Comparison of ENCODE assay signal across 9 cellular contexts in genomic region chr7:22723171-22723601, GRCh38. TPM values are rescaled to one million over a fixed set of nuclear protein-coding genes. Genes with fewer than 3 reads are reported as not detected.
DNase-seq lines count a peak whose midpoint lies in the region; ATAC-seq and TF ChIP-seq lines count a peak whose summit lies in the region.
"Had no signal": no experiment of that assay in that cellular context is flagged by ENCODE, and none has a peak within 500 bp of the region (broad histone marks: within the 10 kb centered on the region; RNA-seq: fewer than 3 reads in every experiment).

No MANE protein-coding gene starts in this region.

- no peaks in the 10 kb centered on the region for H3K36me3 ChIP-seq in prostate gland

- peak; percentile 46 for DNase-seq in GM12865 (ENCODE audit: low read depth)
- peak; percentile 71 for DNase-seq in SIG-M5 treated with dmso at 0.1 percent for 504 hours (lab: John Stamatoyannopoulos, UW; ENCODE audit: unreplicated experiment)
- DNase-seq in Right ventricle myocardium inferior (ENCODE audit: missing footprints): peak; percentile 80
- peak; percentile 18 for DNase-seq in prostate gland (ENCODE audit: low spot score)
- no peak for DNase-seq in NCI-H2227 (lab: John Stamatoyannopoulos, UW; ENCODE audit: unreplicated experiment)
- DNase-seq in endothelial cell (ENCODE audit: low spot score): no peak

- intact Hi-C loops in Right ventricle myocardium inferior (cut with DNase I): loop anchor here (10.0 kb wide), 1 partner anchor 132 kb away; no protein-coding TSS in a partner anchor
- intact Hi-C loops in prostate gland (cut with DNase I): no loop called here

- TF ChIP-seq POLR2A in prostate gland (IDR thresholded peaks at IDR 0.05): no peak

- no peak overlapping the region for H3K27ac Mint-ChIP-seq in endothelial cell (ENCODE audit: unreplicated experiment)

- H3K4me3 ChIP-seq in GM12865 (ENCODE audit: low read depth, low read length): no peak overlapping the region
- no peak overlapping the region for H3K4me3 ChIP-seq in prostate gland

- H3K4me1 ChIP-seq in prostate gland (replicated peaks): no peaks in the 10 kb centered on the region

- TF ChIP-seq CTCF in GM12865 (IDR thresholded peaks at IDR 0.05; ENCODE audit: insufficient read depth, low read depth, low read length, missing control alignments) (no peak), prostate gland (IDR thresholded peaks at IDR 0.05) (no peak), endothelial cell (IDR thresholded peaks at IDR 0.05; ENCODE audit: unreplicated experiment) (no peak)

- no peaks in the 10 kb centered on the region for H3K36me3 Mint-ChIP-seq in endothelial cell (ENCODE audit: low read depth, unreplicated experiment)

- 3% methylated on average over 2 of the region's 2 CpGs for WGBS in prostate gland

- H3K27ac ChIP-seq in prostate gland: no peak overlapping the region

- no peak overlapping the region for H3K4me3 Mint-ChIP-seq in endothelial cell (ENCODE audit: unreplicated experiment)
- H3K4me3 Mint-ChIP-seq: nephron had no signal

- H3K4me1 Mint-ChIP-seq in endothelial cell (ENCODE audit: unreplicated experiment): peaks cover 7% of the 10 kb centered on the region

- H3K27me3 ChIP-seq in prostate gland (replicated peaks; ENCODE audit: insufficient read depth): no peaks in the 10 kb centered on the region

- H3K27me3 Mint-ChIP-seq in endothelial cell (ENCODE audit: unreplicated experiment): peaks cover 2% of the 10 kb centered on the region

- H3K9me3 ChIP-seq in prostate gland: no peaks in the 10 kb centered on the region

- H3K9me3 Mint-ChIP-seq in endothelial cell (ENCODE audit: unreplicated experiment): no peaks in the 10 kb centered on the region
- H3K9me3 Mint-ChIP-seq: nephron had no signal

- ATAC-seq in Right ventricle myocardium inferior: peak; percentile 26
- ATAC-seq in GM21447 (IDR thresholded peaks at IDR 0.05; ENCODE audit: unreplicated experiment): no peak
- ATAC-seq in HG02840 (IDR thresholded peaks at IDR 0.05; ENCODE audit: low FRiP score, unreplicated experiment): no peak

RNA-seq across cellular contexts. Expression of gene IL6, which starts 3.8 kb away (rescaled TPM):
- total RNA-seq in Right ventricle myocardium inferior (0.60 TPM), prostate gland (not detected), endothelial cell (ENCODE audit: unreplicated experiment) (not detected)

Comparison
In these comparisons a context has a peak if more than half of its experiments do, and no peak if none do; other contexts are left out.
1. DNase-seq: peak in GM12865 (single experiment), SIG-M5 treated with dmso at 0.1 percent for 504 hours (single experiment), Right ventricle myocardium inferior (single experiment) and prostate gland (single experiment); none in NCI-H2227 (single experiment) and endothelial cell (single experiment).